1 cellular context compared by ENCODE assay signal in the genomic region with DNA sequence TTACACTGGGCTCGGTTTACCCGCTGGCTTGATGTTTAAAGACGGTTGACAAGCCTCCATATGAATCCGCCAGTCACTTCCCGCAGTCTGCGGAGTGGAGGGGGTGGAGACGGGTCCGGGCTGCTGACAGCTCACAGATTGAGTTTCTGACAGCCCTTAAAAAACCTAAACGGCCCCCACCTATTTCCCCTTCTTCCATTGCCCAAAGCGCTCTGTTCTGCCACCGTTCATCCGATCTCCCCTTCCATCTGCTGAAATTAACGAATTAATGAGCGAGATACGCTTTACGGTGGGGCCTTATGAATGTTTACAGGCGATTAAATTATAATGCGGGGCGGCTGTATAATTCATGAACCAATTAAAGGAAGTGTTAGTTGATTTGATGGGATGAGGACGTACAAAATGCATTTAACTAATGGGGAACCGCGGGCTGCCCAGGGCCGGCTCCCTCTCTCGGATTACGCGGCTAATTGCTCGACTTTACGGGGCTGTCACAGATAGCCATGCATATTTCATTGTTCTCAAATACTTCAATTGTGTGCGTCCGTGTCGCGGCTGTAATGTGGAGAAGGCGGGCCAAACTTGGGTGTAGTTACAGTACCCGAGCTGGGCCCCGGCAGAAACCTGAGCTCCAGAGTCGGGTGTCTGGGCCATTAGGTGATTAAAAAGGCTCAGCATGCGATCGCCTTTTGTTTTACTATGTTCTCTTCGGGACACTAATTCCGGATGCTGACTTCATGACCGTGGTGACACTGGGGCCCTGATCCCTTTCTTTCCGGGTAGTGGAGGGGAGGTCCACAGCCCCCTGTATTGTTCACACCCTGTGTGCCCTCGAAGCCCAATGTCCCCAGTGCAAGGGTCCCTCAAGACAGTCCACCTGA.
TF ChIP-seq lines count a peak whose summit lies in the region.

No MANE protein-coding gene starts in this region.

TF ChIP-seq in WTC11, 78 proteins besides CTCF, POLR2A, EP300 and RAD21 (continued from another document):
- TF ChIP-seq, protein P1, sequence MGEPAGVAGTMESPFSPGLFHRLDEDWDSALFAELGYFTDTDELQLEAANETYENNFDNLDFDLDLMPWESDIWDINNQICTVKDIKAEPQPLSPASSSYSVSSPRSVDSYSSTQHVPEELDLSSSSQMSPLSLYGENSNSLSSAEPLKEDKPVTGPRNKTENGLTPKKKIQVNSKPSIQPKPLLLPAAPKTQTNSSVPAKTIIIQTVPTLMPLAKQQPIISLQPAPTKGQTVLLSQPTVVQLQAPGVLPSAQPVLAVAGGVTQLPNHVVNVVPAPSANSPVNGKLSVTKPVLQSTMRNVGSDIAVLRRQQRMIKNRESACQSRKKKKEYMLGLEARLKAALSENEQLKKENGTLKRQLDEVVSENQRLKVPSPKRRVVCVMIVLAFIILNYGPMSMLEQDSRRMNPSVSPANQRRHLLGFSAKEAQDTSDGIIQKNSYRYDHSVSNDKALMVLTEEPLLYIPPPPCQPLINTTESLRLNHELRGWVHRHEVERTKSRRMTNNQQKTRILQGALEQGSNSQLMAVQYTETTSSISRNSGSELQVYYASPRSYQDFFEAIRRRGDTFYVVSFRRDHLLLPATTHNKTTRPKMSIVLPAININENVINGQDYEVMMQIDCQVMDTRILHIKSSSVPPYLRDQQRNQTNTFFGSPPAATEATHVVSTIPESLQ (CRISPR knock-in tag; IDR thresholded peaks at IDR 0.05) = no peak
- no peak for TF ChIP-seq FOXK1 (CRISPR knock-in tag; IDR thresholded peaks at IDR 0.05)
- no peak for TF ChIP-seq CREB1 (CRISPR knock-in tag; IDR thresholded peaks at IDR 0.05)
- no peak for TF ChIP-seq NR2C2 (CRISPR knock-in tag; IDR thresholded peaks at IDR 0.05)
- no peak for TF ChIP-seq TEAD1 (CRISPR knock-in tag; IDR thresholded peaks at IDR 0.05)
- TF ChIP-seq PRRX2 (CRISPR knock-in tag; IDR thresholded peaks at IDR 0.05) = no peak
TF ChIP-seq in WTC11: peak in this region for 0.
